18 cellular contexts compared by ENCODE assay signal in the genomic region with DNA sequence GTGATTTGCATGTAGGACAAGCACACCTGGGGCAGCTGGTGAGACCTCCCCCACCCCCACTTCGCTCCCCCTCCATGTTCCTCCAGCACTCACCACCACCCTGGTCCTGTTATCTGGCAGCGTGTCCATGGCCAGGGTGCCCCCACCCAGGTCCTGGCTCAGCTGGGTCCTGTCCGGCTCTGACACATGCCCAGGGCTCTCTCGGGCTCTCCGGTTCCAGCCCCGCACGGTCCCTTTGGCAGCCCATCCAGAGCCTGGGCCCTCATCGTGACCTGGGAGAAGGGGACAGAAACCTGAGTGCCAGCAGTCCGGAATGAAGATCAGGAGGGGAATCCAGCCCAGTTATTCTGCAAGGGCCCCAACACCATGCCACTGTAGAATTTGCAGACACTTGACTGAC. TPM values are rescaled to one million over a fixed set of nuclear protein-coding genes. Genes with fewer than 3 reads are reported as not detected.
"Had no signal": no experiment of that assay in that cellular context is flagged by ENCODE, and none has a peak within 500 bp of the region (broad histone marks: within the 10 kb centered on the region; RNA-seq: fewer than 3 reads in every experiment).

No MANE protein-coding gene starts in this region.

- H3K36me3 ChIP-seq: sigmoid colon had no signal

- DNase-seq: activated B cell treated with CpG ODN at 0.5 μM for 24 hours; activated CD4-positive, alpha-beta T cell treated with anti-CD3 and anti-CD28 coated beads, Interleukin-2, amount 10 ng/mL, durations not matched to agents 7 days and 5 days; activated CD8-positive, alpha-beta memory T cell treated with anti-CD3 and anti-CD28 coated beads for 24 hours; activated naive CD4-positive, alpha-beta T cell treated with anti-CD3 and anti-CD28 coated beads for 36 hours; central memory CD4-positive, alpha-beta T cell; cortex of kidney; effector memory CD8-positive, alpha-beta T cell; mucosa of descending colon; occipital lobe; sigmoid colon; stimulated activated CD4-positive, alpha-beta T cell treated with anti-CD3 and anti-CD28 coated beads, Interleukin-4, amount 100 ng/mL, for 1 hour; stimulated activated CD8-positive, alpha-beta memory T cell treated with anti-CD3 and anti-CD28 coated beads, Interleukin-4, amount 100 ng/mL, for 48 hours; stimulated activated naive CD8-positive, alpha-beta T cell treated with anti-CD3 and anti-CD28 coated beads, Interleukin-15, amount 100 ng/mL, for 72 hours; T-helper 17 cell had no signal

- H3K4me1 ChIP-seq: sigmoid colon had no signal

- H3K4me1 Mint-ChIP-seq: activated B cell treated with CpG ODN at 0.5 μM for 24 hours; activated CD4-positive, alpha-beta T cell treated with anti-CD3 and anti-CD28 coated beads, Interleukin-2, amount 10 ng/mL, durations not matched to agents 7 days and 5 days; stimulated activated naive CD8-positive, alpha-beta T cell treated with anti-CD3 and anti-CD28 coated beads, Interleukin-15, amount 100 ng/mL, for 72 hours had no signal

- H3K4me3 Mint-ChIP-seq: activated B cell treated with CpG ODN at 0.5 μM for 24 hours; activated CD4-positive, alpha-beta T cell treated with anti-CD3 and anti-CD28 coated beads, Interleukin-2, amount 10 ng/mL, durations not matched to agents 7 days and 5 days; activated naive CD4-positive, alpha-beta T cell treated with anti-CD3 and anti-CD28 coated beads for 36 hours; effector memory CD8-positive, alpha-beta T cell; natural killer cell treated with Interleukin-12 subunit alpha and Interleukin-12 subunit beta and Interleukin-15 and Interleukin-18, amount 100 ng/mL, for 72 hours; stimulated activated naive CD8-positive, alpha-beta T cell treated with anti-CD3 and anti-CD28 coated beads, Interleukin-15, amount 100 ng/mL, for 72 hours; T-helper 17 cell had no signal

- H3K36me3 Mint-ChIP-seq: natural killer cell treated with Interleukin-12 subunit alpha and Interleukin-12 subunit beta and Interleukin-15 and Interleukin-18, amount 100 ng/mL, for 72 hours had no signal

- H3K27me3 ChIP-seq: sigmoid colon had no signal

- H3K27ac Mint-ChIP-seq: activated B cell treated with CpG ODN at 0.5 μM for 24 hours; activated CD4-positive, alpha-beta T cell treated with anti-CD3 and anti-CD28 coated beads, Interleukin-2, amount 10 ng/mL, durations not matched to agents 7 days and 5 days; activated naive CD4-positive, alpha-beta T cell treated with anti-CD3 and anti-CD28 coated beads for 36 hours; natural killer cell treated with Interleukin-12 subunit alpha and Interleukin-12 subunit beta and Interleukin-15 and Interleukin-18, amount 100 ng/mL, for 72 hours; T-helper 17 cell had no signal

- H3K9me3 Mint-ChIP-seq: activated CD4-positive, alpha-beta T cell treated with anti-CD3 and anti-CD28 coated beads, Interleukin-2, amount 10 ng/mL, durations not matched to agents 7 days and 5 days; effector memory CD8-positive, alpha-beta T cell; natural killer cell treated with Interleukin-12 subunit alpha and Interleukin-12 subunit beta and Interleukin-15 and Interleukin-18, amount 100 ng/mL, for 72 hours had no signal

- H3K27ac ChIP-seq: epithelial cell of prostate, sigmoid colon had no signal

- H3K9me3 ChIP-seq: mucosa of descending colon, sigmoid colon had no signal

- H3K27me3 Mint-ChIP-seq: activated B cell treated with CpG ODN at 0.5 μM for 24 hours; activated CD4-positive, alpha-beta T cell treated with anti-CD3 and anti-CD28 coated beads, Interleukin-2, amount 10 ng/mL, durations not matched to agents 7 days and 5 days; effector memory CD8-positive, alpha-beta T cell; natural killer cell treated with Interleukin-12 subunit alpha and Interleukin-12 subunit beta and Interleukin-15 and Interleukin-18, amount 100 ng/mL, for 72 hours; stimulated activated naive CD8-positive, alpha-beta T cell treated with anti-CD3 and anti-CD28 coated beads, Interleukin-15, amount 100 ng/mL, for 72 hours; T-helper 17 cell had no signal

- H3K4me3 ChIP-seq: mucosa of descending colon, sigmoid colon had no signal

- ATAC-seq: effector memory CD8-positive, alpha-beta T cell; natural killer cell treated with Interleukin-12 subunit alpha and Interleukin-12 subunit beta and Interleukin-15 and Interleukin-18, amount 100 ng/mL, for 72 hours; stimulated activated naive CD8-positive, alpha-beta T cell treated with anti-CD3 and anti-CD28 coated beads, Interleukin-15, amount 100 ng/mL, for 72 hours; T-helper 17 cell had no signal

RNA-seq across cellular contexts. Expression of a gene that starts 11.9 kb away (rescaled TPM):
- total RNA-seq: activated B cell treated with CpG ODN at 0.5 μM for 24 hours, lung microvascular endothelial cell had no signal

RNA-seq across cellular contexts. Expression of a gene that starts 26.4 kb away (rescaled TPM):
- total RNA-seq: activated B cell treated with CpG ODN at 0.5 μM for 24 hours; activated naive CD4-positive, alpha-beta T cell treated with anti-CD3 and anti-CD28 coated beads for 36 hours; glomerular endothelial cell; lung microvascular endothelial cell; mucosa of descending colon; natural killer cell treated with Interleukin-12 subunit alpha and Interleukin-12 subunit beta and Interleukin-15 and Interleukin-18, amount 100 ng/mL, for 72 hours; occipital lobe; T-helper 17 cell had no signal
- polyA plus RNA-seq: sigmoid colon had no signal
